Comparison of ENCODE assay signal across 11 cellular contexts in the genomic region with DNA sequence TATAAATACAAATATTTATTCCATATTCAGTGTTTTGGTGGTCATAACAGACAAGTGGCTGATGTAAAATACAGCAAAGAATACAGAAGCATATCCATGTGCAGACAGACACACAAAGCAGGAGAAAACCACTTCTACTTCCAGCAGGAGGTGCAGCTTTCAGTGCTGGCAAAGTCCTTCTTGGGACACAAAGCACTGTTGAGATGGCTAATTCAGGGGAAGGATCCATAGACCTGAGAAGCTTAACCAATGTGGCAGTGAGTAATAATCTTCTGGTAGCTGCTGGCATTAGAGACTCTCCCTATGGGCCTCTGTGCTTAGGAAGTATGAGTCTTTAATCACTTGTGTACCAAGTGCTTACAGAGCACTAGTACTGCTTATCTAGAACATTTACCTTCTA. TPM values are rescaled to one million over a fixed set of nuclear protein-coding genes. Genes with fewer than 3 reads are reported as not detected.
A peak's percentile ranks its signal among the peaks of the same experiment; 100 is the strongest.
DNase-seq lines count a peak whose midpoint lies in the region; ATAC-seq, FAIRE-seq and TF ChIP-seq lines count a peak whose summit lies in the region.
"Had no signal": no experiment of that assay in that cellular context is flagged by ENCODE, and none has a peak within 500 bp of the region (broad histone marks: within the 10 kb centered on the region; RNA-seq: fewer than 3 reads in every experiment).

No MANE protein-coding gene starts in this region.

- no peaks in the 10 kb centered on the region for H4K20me1 ChIP-seq in keratinocyte (ENCODE audit: control insufficient read depth, extremely low read depth, insufficient read depth, low read length)

- H3K79me2 ChIP-seq in keratinocyte (ENCODE audit: control insufficient read depth, insufficient read depth, low read length) = no peaks in the 10 kb centered on the region

- DNase-seq in AG20443 (ENCODE audit: low spot score) (peak; percentile 17), HFF-Myc (ENCODE audit: extremely low read depth, low read depth) (peak; percentile 10), astrocyte of the spinal cord (ENCODE audit: low read depth, low spot score) (peak; percentile 7), keratinocyte (ENCODE audit: low read depth, low spot score) (no peak), DMS79 (lab: John Stamatoyannopoulos, UW) (no peak), aorta (no peak)
- DNase-seq: activated CD4-positive, alpha-beta T cell treated with anti-CD3 and anti-CD28 coated beads, Interleukin-2, amount 50 U/mL, for 1 hour; MG63 had no signal

- H3K9me3 ChIP-seq in keratinocyte (ENCODE audit: control insufficient read depth, low read depth, low read length) = no peaks in the 10 kb centered on the region
- no peaks in the 10 kb centered on the region for H3K9me3 ChIP-seq in aorta (ENCODE audit: control insufficient read depth, low read length)
- H3K9me3 ChIP-seq: MG63, prostate gland had no signal

- ATAC-seq in HG02970 (IDR thresholded peaks at IDR 0.05; ENCODE audit: low FRiP score, unreplicated experiment) (no peak), GM18511 (IDR thresholded peaks at IDR 0.05; ENCODE audit: unreplicated experiment) (no peak), aorta (ENCODE audit: low FRiP score) (no peak)

- H3K27ac ChIP-seq in keratinocyte (ENCODE audit: control insufficient read depth, insufficient read depth, low read length) (no peak overlapping the region), aorta (ENCODE audit: low read depth in 1 of 2, low read length in 2 of 2) (no peak overlapping the region)
- H3K27ac ChIP-seq: prostate gland had no signal

- intact Hi-C loops in aorta (cut with DNase I) = no loop called here

- TF ChIP-seq CTCF in HFF-Myc (IDR thresholded peaks at IDR 0.05; ENCODE audit: low read depth, low read length, missing control alignments) (no peak), astrocyte of the spinal cord (IDR thresholded peaks at IDR 0.05; ENCODE audit: low read depth, low read length) (no peak), keratinocyte (optimal IDR thresholded peaks at IDR 0.05 in 1 of 3, IDR thresholded peaks at IDR 0.05 in 1 of 3, conservative IDR thresholded peaks at IDR 0.05 in 1 of 3; ENCODE audit: extremely low read depth in 1 of 3, insufficient read depth in 2 of 3, low read length in 3 of 3) (peak; percentile 7 to 38 (median 8))

- H2AFZ ChIP-seq in keratinocyte (ENCODE audit: control insufficient read depth, low read length) = no peak overlapping the region

- no peak overlapping the region for H3K9ac ChIP-seq in keratinocyte (ENCODE audit: control insufficient read depth, extremely low read depth, insufficient read depth, low read length)

- dilution Hi-C loops in keratinocyte (cut with MboI; ENCODE audit: extremely low pct_ligation_motif_present, low sequenced_read_pairs) = no loop called here

- no peak for FAIRE-seq in keratinocyte (lab: Jason Lieb, UNC)

- H3K27me3 ChIP-seq in keratinocyte (ENCODE audit: control insufficient read depth, extremely low read depth, insufficient read depth, low read length) = no peaks in the 10 kb centered on the region
- no peaks in the 10 kb centered on the region for H3K27me3 ChIP-seq in aorta (ENCODE audit: control insufficient read depth in 1 of 2, insufficient read depth in 2 of 2, low read length in 1 of 2)
- H3K27me3 ChIP-seq: MG63 had no signal

- H3K9me1 ChIP-seq in keratinocyte (ENCODE audit: control insufficient read depth, extremely low read depth, insufficient read depth, low read length) = no peaks in the 10 kb centered on the region

- H3K4me1 ChIP-seq in keratinocyte (ENCODE audit: control insufficient read depth, extremely low read depth, insufficient read depth, low read length) = no peaks in the 10 kb centered on the region
- H3K4me1 ChIP-seq in aorta (ENCODE audit: control insufficient read depth in 1 of 2, insufficient read depth in 2 of 2, low read length in 2 of 2) = no peaks in the 10 kb centered on the region
- H3K4me1 ChIP-seq: prostate gland had no signal

- no peaks in the 10 kb centered on the region for H3K36me3 ChIP-seq in keratinocyte (ENCODE audit: control insufficient read depth in 2 of 2, extremely low read depth in 1 of 2, insufficient read depth in 2 of 2, low read length in 2 of 2)
- peaks cover 0 to 4% of the 10 kb centered on the region in 2 donors for H3K36me3 ChIP-seq in aorta (ENCODE audit: control insufficient read depth in 1 of 2, insufficient read depth in 2 of 2, low read length in 1 of 2)
- H3K36me3 ChIP-seq: MG63, prostate gland had no signal

- H3K4me3 ChIP-seq in HFF-Myc (replicated peaks; ENCODE audit: low read depth, low read length) (no peak overlapping the region), astrocyte of the spinal cord (ENCODE audit: low read depth, low read length) (no peak overlapping the region), keratinocyte (ENCODE audit: control insufficient read depth in 2 of 3, extremely low read depth in 1 of 3, insufficient read depth in 2 of 3, low read depth in 1 of 3, low read length in 3 of 3) (no peak overlapping the region), aorta (ENCODE audit: low read length in 2 of 2) (no peak overlapping the region)
- H3K4me3 ChIP-seq: MG63, prostate gland had no signal

- in situ Hi-C loops in astrocyte of the spinal cord (cut with HindIII; ENCODE audit: low sequenced_read_pairs) = no loop called here

- H3K4me2 ChIP-seq in keratinocyte (ENCODE audit: control insufficient read depth, extremely low read depth, insufficient read depth, low read depth, low read length) = no peak overlapping the region

RNA-seq across cellular contexts. Expression of gene AMN1, which starts 26.8 kb away (rescaled TPM):
- polyA plus RNA-seq in keratinocyte = 7.3 to 11.3 TPM (median 8.1 TPM) in 3 replicates
- 4.8 TPM for polyA plus RNA-seq in keratinocyte (2011; ENCODE audit: low read depth)
- polyA plus RNA-seq in keratinocyte (2011; cell fraction: cytosol; rRNA removed) = 5.1 and 11.1 TPM in 2 replicates
- polyA plus RNA-seq in keratinocyte (2011; cell fraction: nucleus; rRNA removed) = 5.3 and 7.3 TPM in 2 replicates
- polyA plus RNA-seq in keratinocyte (2012; ENCODE audit: low replicate concordance) = 5.8 and 9.0 TPM in 2 replicates
- 2.3 to 8.4 TPM in 2 of 3 replicates, not detected in the other for polyA minus RNA-seq in keratinocyte
- polyA minus RNA-seq in keratinocyte (2011; cell fraction: cytosol; rRNA and poly(A)+ RNA removed) = 9.8 TPM
- 0.95 and 1.9 TPM in 2 replicates for polyA minus RNA-seq in keratinocyte (2011; cell fraction: nucleus; rRNA and poly(A)+ RNA removed)
- 10 to 100 TPM; 11.7 to 12.4 TPM for total RNA-seq in aorta
- 10 to 100 TPM; 12.3 to 23.7 TPM for polyA plus RNA-seq in aorta

RNA-seq across cellular contexts. Expression of gene ETFBKMT, which starts 42.6 kb away (rescaled TPM):
- polyA plus RNA-seq in keratinocyte (1.1 to 1.4 TPM (median 1.1 TPM) in 3 replicates), aorta (1 to 10 TPM; 2.8 to 3.0 TPM)
- polyA plus RNA-seq in keratinocyte (2011; ENCODE audit: low read depth) = 1.4 TPM
- 0.97 and 1.4 TPM in 2 replicates for polyA plus RNA-seq in keratinocyte (2011; cell fraction: cytosol; rRNA removed)
- 1.7 and 1.8 TPM in 2 replicates for polyA plus RNA-seq in keratinocyte (2011; cell fraction: nucleus; rRNA removed)
- 0.87 and 1.6 TPM in 2 replicates for polyA plus RNA-seq in keratinocyte (2012; ENCODE audit: low replicate concordance)
- polyA minus RNA-seq in keratinocyte = 0.40 to 1.3 TPM (median 1.0 TPM) in 3 replicates
- polyA minus RNA-seq in keratinocyte (2011; cell fraction: cytosol; rRNA and poly(A)+ RNA removed) = 0.38 TPM
- polyA minus RNA-seq in keratinocyte (2011; cell fraction: nucleus; rRNA and poly(A)+ RNA removed) = 1.2 and 1.5 TPM in 2 replicates
- total RNA-seq in aorta = 1 to 10 TPM; 2.8 to 4.9 TPM

Comparison
In these comparisons a context has a peak if more than half of its experiments do, and no peak if none do; other contexts are left out.
1. DNase-seq: peak in AG20443 (single experiment), HFF-Myc (single experiment) and astrocyte of the spinal cord (single experiment); none in keratinocyte (single experiment), DMS79 (single experiment) and aorta (0 of 2).
2. CTCF ChIP-seq: peak in keratinocyte (3 of 3); none in HFF-Myc (single experiment) and astrocyte of the spinal cord (single experiment).